Comparison of ENCODE assay signal across 20 cellular contexts in genomic region chr19:33689138-33689746, GRCh38.
DNase-seq lines count a peak whose midpoint lies in the region; ATAC-seq lines count a peak whose summit lies in the region.
"Had no signal": no experiment of that assay in that cellular context is flagged by ENCODE, and none has a peak within 500 bp of the region (broad histone marks: within the 10 kb centered on the region; RNA-seq: fewer than 3 reads in every experiment).

No MANE protein-coding gene starts in this region.

- no peak for ATAC-seq in left cardiac atrium
- ATAC-seq in GM21423 (IDR thresholded peaks at IDR 0.05; ENCODE audit: unreplicated experiment) = no peak
- ATAC-seq in HG03039 (IDR thresholded peaks at IDR 0.05; ENCODE audit: unreplicated experiment) = no peak

- DNase-seq in cardiac septum (ENCODE audit: low spot score) (peak; percentile 47), left cardiac atrium (no peak), islet precursor cell (peak; percentile 45), posterior vena cava (ENCODE audit: low spot score) (peak; percentile 76)
- no peak for DNase-seq in activated T-cell treated with anti-CD3 and anti-CD28 coated beads, Interleukin-2, amount 50 U/mL, for 1 hour
- DNase-seq: DMS53, GDM1, HFFc6, KBM-7, MM.1S, NCI-H1048, NCI-H1417 treated with DMSO at 0.1 percent for 48 hours, NCI-H187 treated with DMSO at 0.1 percent for 48 hours, NCI-H2107, NCI-H446 treated with DMSO at 0.1 percent for 48 hours, NCI-H526 treated with DMSO at 0.1 percent for 48 hours, OCI-M1, Right ventricle myocardium superior had no signal

- intact Hi-C loops in cardiac septum (cut with DNase I) = no loop called here
- intact Hi-C loops in left cardiac atrium (cut with DNase I) = no loop called here
- intact Hi-C loops in posterior vena cava (cut with DNase I) = no loop called here

Comparison
In these comparisons a context has a peak if more than half of its experiments do, and no peak if none do; other contexts are left out.
1. DNase-seq: peak in cardiac septum (single experiment), islet precursor cell (single experiment) and posterior vena cava (single experiment); none in left cardiac atrium (single experiment) and activated T-cell treated with anti-CD3 and anti-CD28 coated beads, Interleukin-2, amount 50 U/mL, for 1 hour (single experiment).